1 cellular context compared by ENCODE assay signal in genomic region chr11:34624069-34624468, GRCh38.
TF ChIP-seq lines count a peak whose summit lies in the region.

No MANE protein-coding gene starts in this region.

TF ChIP-seq in GM23338, 12 proteins besides CTCF, POLR2A, EP300 and RAD21 (continued from another document):
- no peak for TF ChIP-seq ZNF462 (CRISPR knock-in tag; IDR thresholded peaks at IDR 0.05)
- TF ChIP-seq ETS1 (IDR thresholded peaks at IDR 0.05): no peak
TF ChIP-seq in GM23338: peak in this region for 0.
